1 cellular context compared by ENCODE assay signal in the genomic region with DNA sequence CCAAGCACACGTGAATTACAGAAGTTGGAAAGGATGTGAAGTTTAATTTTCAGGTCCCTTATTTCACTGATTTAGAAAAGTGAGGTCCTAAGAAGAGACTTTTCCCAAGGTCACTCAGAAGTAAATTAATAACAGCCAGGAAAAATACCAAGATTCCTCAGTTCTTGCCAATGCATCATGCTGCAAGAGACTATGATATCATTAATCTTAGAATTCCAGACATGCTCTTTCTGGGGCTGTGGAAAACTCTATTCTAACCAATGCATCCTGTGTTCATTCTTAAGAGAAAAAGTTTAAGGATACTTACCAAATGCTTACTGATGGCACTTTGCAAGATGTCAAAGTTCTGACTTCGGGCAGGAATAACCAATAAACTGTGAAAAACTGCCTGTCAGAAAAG.
TF ChIP-seq lines count a peak whose summit lies in the region.

No MANE protein-coding gene starts in this region.

TF ChIP-seq in IMR-90, 13 proteins besides CTCF, POLR2A, EP300 and RAD21:
- TF ChIP-seq SMC3 (IDR thresholded peaks at IDR 0.05; ENCODE audit: low read depth, low read length) (no peak), MAFK (IDR thresholded peaks at IDR 0.05; ENCODE audit: low read depth, low read length) (no peak), NFE2L2 (IDR thresholded peaks at IDR 0.05; ENCODE audit: low read depth, low read length) (no peak), CEBPB (IDR thresholded peaks at IDR 0.05; ENCODE audit: low read depth, low read length) (no peak), FOS (IDR thresholded peaks at IDR 0.05; ENCODE audit: low read depth, low read length) (no peak), RFX5 (IDR thresholded peaks at IDR 0.05; ENCODE audit: low read depth, low read length) (no peak), BHLHE40 (IDR thresholded peaks at IDR 0.05; ENCODE audit: low read depth, low read length) (no peak), MXI1 (IDR thresholded peaks at IDR 0.05; ENCODE audit: borderline replicate concordance, low read depth, low read length) (no peak), CHD1 (IDR thresholded peaks at IDR 0.05; ENCODE audit: low read depth, low read length) (no peak), MAZ (IDR thresholded peaks at IDR 0.05; ENCODE audit: borderline replicate concordance, low read depth, low read length) (no peak)
- TF ChIP-seq, protein P1, sequence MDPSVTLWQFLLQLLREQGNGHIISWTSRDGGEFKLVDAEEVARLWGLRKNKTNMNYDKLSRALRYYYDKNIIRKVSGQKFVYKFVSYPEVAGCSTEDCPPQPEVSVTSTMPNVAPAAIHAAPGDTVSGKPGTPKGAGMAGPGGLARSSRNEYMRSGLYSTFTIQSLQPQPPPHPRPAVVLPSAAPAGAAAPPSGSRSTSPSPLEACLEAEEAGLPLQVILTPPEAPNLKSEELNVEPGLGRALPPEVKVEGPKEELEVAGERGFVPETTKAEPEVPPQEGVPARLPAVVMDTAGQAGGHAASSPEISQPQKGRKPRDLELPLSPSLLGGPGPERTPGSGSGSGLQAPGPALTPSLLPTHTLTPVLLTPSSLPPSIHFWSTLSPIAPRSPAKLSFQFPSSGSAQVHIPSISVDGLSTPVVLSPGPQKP (IDR thresholded peaks at IDR 0.05; ENCODE audit: borderline replicate concordance, low read depth, low read length): no peak
- TF ChIP-seq, protein P2, sequence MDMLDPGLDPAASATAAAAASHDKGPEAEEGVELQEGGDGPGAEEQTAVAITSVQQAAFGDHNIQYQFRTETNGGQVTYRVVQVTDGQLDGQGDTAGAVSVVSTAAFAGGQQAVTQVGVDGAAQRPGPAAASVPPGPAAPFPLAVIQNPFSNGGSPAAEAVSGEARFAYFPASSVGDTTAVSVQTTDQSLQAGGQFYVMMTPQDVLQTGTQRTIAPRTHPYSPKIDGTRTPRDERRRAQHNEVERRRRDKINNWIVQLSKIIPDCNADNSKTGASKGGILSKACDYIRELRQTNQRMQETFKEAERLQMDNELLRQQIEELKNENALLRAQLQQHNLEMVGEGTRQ (IDR thresholded peaks at IDR 0.05; ENCODE audit: low read depth, low read length): no peak
